Comparison of ENCODE assay signal across 21 cellular contexts in the genomic region with DNA sequence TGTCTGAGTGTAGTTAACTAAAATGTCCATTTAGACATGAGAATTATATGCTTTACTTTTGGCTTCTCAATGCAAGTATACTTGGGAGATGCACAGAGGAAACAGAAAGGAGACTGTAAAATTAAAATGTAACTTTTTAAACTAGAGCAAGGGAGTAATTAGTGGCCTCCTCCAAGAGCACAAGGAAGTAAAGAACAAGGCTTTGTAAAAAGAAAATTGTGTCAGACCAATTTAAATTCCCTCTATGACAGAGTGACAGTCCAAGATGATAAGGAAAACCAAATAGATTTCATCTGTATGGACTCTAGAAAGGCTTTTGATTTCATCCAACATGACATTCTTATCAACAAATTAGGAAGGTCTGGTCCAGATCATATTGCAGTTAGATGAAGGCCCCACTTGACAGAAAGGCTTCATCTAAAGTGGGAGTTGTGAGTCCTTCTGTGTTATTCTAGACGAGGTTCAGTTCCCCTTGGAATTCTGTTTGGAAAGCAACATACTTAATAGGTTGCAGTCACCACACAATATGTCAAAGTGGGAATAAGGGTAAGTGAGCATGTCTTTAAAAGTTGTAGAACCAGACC. TPM values are rescaled to one million over a fixed set of nuclear protein-coding genes. Genes with fewer than 3 reads are reported as not detected.
DNase-seq lines count a peak whose midpoint lies in the region; ATAC-seq and TF ChIP-seq lines count a peak whose summit lies in the region.
"Had no signal": no experiment of that assay in that cellular context is flagged by ENCODE, and none has a peak within 500 bp of the region (broad histone marks: within the 10 kb centered on the region; RNA-seq: fewer than 3 reads in every experiment).

No MANE protein-coding gene starts in this region.

- no peaks in the 10 kb centered on the region for H3K36me3 Mint-ChIP-seq in activated T-cell treated with anti-CD3 and anti-CD28 coated beads, Interleukin-2, amount 50 U/mL, for 72 hours (ENCODE audit: insufficient read depth in 2 of 2)
- H3K36me3 Mint-ChIP-seq in activated T-cell treated with anti-CD3 and anti-CD28 coated beads, Interleukin-2, amount 50 U/mL, for 24 hours (ENCODE audit: low read depth), result no peaks in the 10 kb centered on the region

- peaks cover 6% of the 10 kb centered on the region for H3K79me2 ChIP-seq in mammary epithelial cell (ENCODE audit: insufficient read depth, low read length)

- no peak for TF ChIP-seq CTCF in mammary epithelial cell (conservative IDR thresholded peaks at IDR 0.05 in 1 of 2, IDR thresholded peaks at IDR 0.05 in 1 of 2; ENCODE audit: extremely low read depth in 1 of 2, insufficient read depth in 1 of 2, low read depth in 1 of 2, low read length in 2 of 2)
- TF ChIP-seq CTCF in thyroid gland (IDR thresholded peaks at IDR 0.05), result no peak

- H3K27ac Mint-ChIP-seq in activated T-cell treated with anti-CD3 and anti-CD28 coated beads, Interleukin-2, amount 50 U/mL, for 72 hours, result peak overlapping the region; percentile 58
- H3K27ac Mint-ChIP-seq in activated T-cell treated with anti-CD3 and anti-CD28 coated beads, Interleukin-2, amount 50 U/mL, for 24 hours, result no peak overlapping the region
- H3K27ac Mint-ChIP-seq: CD14-positive monocyte had no signal

- H3K9ac ChIP-seq in mammary epithelial cell (ENCODE audit: insufficient read depth, low read length), result no peak overlapping the region

- peaks cover 69% of the 10 kb centered on the region for H3K4me1 ChIP-seq in mammary epithelial cell (ENCODE audit: insufficient read depth, low read length)
- peaks cover 48 to 50% of the 10 kb centered on the region in 2 donors for H3K4me1 ChIP-seq in thyroid gland

- TF ChIP-seq POLR2A in thyroid gland (IDR thresholded peaks at IDR 0.05), result no peak
- TF ChIP-seq POLR2A in erythroblast (IDR thresholded peaks at IDR 0.05; ENCODE audit: low read length), result no peak

- in situ Hi-C loops in mammary epithelial cell (cut with MboI; ENCODE audit: low sequenced_read_pairs in 2 of 2), result no loop called here

- H3K9me3 ChIP-seq in mammary epithelial cell (replicated peaks; ENCODE audit: insufficient read depth, low read length) (no peaks in the 10 kb centered on the region), thyroid gland (no peaks in the 10 kb centered on the region)

- CTCF ChIA-PET in mammary epithelial cell (lab: Charles Lee; ENCODE audit: low non-redundant PET), result interaction anchor here (0.6 kb wide), 1 partner anchor 14 kb away, joined by 10 read pairs; no protein-coding TSS in a partner anchor

- no TSS peak for BruUV-seq in mammary epithelial cell (replicated peaks; lab: Mats Ljungman, UMichigan)

- no peak for ATAC-seq in activated T-cell treated with anti-CD3 and anti-CD28 coated beads, Interleukin-2, amount 50 U/mL, for 72 hours (replicated peaks in 1 of 2)
- ATAC-seq in GM21528 (IDR thresholded peaks at IDR 0.05; ENCODE audit: low FRiP score, unreplicated experiment) (no peak), GM21515 (IDR thresholded peaks at IDR 0.05; ENCODE audit: unreplicated experiment) (no peak)

- no peak overlapping the region for H3K4me3 Mint-ChIP-seq in activated T-cell treated with anti-CD3 and anti-CD28 coated beads, Interleukin-2, amount 50 U/mL, for 72 hours
- no peak overlapping the region for H3K4me3 Mint-ChIP-seq in activated T-cell treated with anti-CD3 and anti-CD28 coated beads, Interleukin-2, amount 50 U/mL, for 24 hours
- H3K4me3 Mint-ChIP-seq: CD14-positive monocyte had no signal

- H3K4me3 ChIP-seq in mammary epithelial cell (replicated peaks in 1 of 3; ENCODE audit: insufficient read depth in 1 of 3, low read depth in 2 of 3, low read length in 3 of 3) (peak overlapping the region in 1 of 3 experiments; percentile 5), thyroid gland (replicated peaks in 1 of 3) (no peak overlapping the region)
- H3K4me3 ChIP-seq: MG63 had no signal

- H3K4me2 ChIP-seq in mammary epithelial cell (ENCODE audit: insufficient read depth, low read depth, low read length), result peak overlapping the region; percentile 64

- no peaks in the 10 kb centered on the region for H4K20me1 ChIP-seq in mammary epithelial cell (ENCODE audit: insufficient read depth, low read length)

- H3K27ac ChIP-seq in mammary epithelial cell (ENCODE audit: insufficient read depth, low read depth, low read length), result no peak overlapping the region
- peak overlapping the region; percentile 4 to 54 (median 50) for H3K27ac ChIP-seq in thyroid gland
- H3K27ac ChIP-seq: RWPE1 had no signal

- 100% methylated on average over 1 of the region's 1 CpG for WGBS in mammary epithelial cell (ENCODE audit: low coverage, missing lambda C conversion rate)
- 9 to 12% methylated on average over 1 of the region's 1 CpG for WGBS in thyroid gland, 2 donors

- no peak overlapping the region for H2AFZ ChIP-seq in mammary epithelial cell (ENCODE audit: low read depth, low read length)

- H3K36me3 ChIP-seq in mammary epithelial cell (ENCODE audit: insufficient read depth, low read length) (peaks cover 2% of the 10 kb centered on the region), thyroid gland (no peaks in the 10 kb centered on the region)
- H3K36me3 ChIP-seq: MG63 had no signal

- DNase-seq in activated T-cell treated with anti-CD3 and anti-CD28 coated beads, Interleukin-2, amount 50 U/mL, for 72 hours, result no peak
- DNase-seq in activated T-cell treated with anti-CD3 and anti-CD28 coated beads, Interleukin-2, amount 50 U/mL, for 24 hours, result no peak
- no peak for DNase-seq in mammary epithelial cell
- DNase-seq in left kidney (ENCODE audit: low read depth, low spot score), result peak; percentile 66
- no peak for DNase-seq in thyroid gland
- no peak for DNase-seq in erythroblast (lab: John Stamatoyannopoulos, UW)
- DNase-seq: 8988T; Kasumi-1; NCI-H1417; NCI-H1694 treated with DMSO at 0.1 percent for 48 hours; NCI-H226; NCI-H510A treated with DMSO at 0.1 percent for 48 hours; NCI-H748 treated with DMSO at 0.1 percent for 48 hours; NK-92 treated with Interleukin-12 subunit alpha and Interleukin-12 subunit beta, amount 100 ng/mL, for 24 hours had no signal

- H3K9me3 Mint-ChIP-seq in activated T-cell treated with anti-CD3 and anti-CD28 coated beads, Interleukin-2, amount 50 U/mL, for 72 hours, result no peaks in the 10 kb centered on the region
- H3K9me3 Mint-ChIP-seq in activated T-cell treated with anti-CD3 and anti-CD28 coated beads, Interleukin-2, amount 50 U/mL, for 24 hours, result no peaks in the 10 kb centered on the region

- H3K27me3 Mint-ChIP-seq in activated T-cell treated with anti-CD3 and anti-CD28 coated beads, Interleukin-2, amount 50 U/mL, for 72 hours (ENCODE audit: low read depth), result no peaks in the 10 kb centered on the region
- peaks cover 11% of the 10 kb centered on the region for H3K27me3 Mint-ChIP-seq in activated T-cell treated with anti-CD3 and anti-CD28 coated beads, Interleukin-2, amount 50 U/mL, for 24 hours

- intact Hi-C loops in mammary epithelial cell (cut with micrococcal nuclease) (no loop called here), thyroid gland (cut with DNase I) (no loop called here)

- no peaks in the 10 kb centered on the region for H3K4me1 Mint-ChIP-seq in activated T-cell treated with anti-CD3 and anti-CD28 coated beads, Interleukin-2, amount 50 U/mL, for 72 hours (ENCODE audit: low read depth)
- no peaks in the 10 kb centered on the region for H3K4me1 Mint-ChIP-seq in activated T-cell treated with anti-CD3 and anti-CD28 coated beads, Interleukin-2, amount 50 U/mL, for 24 hours (ENCODE audit: low read depth)

- dilution Hi-C loops in mammary epithelial cell (cut with HindIII; ENCODE audit: low sequenced_read_pairs), result loop anchor here (5.0 kb wide), 1 partner anchor 93 kb away; no protein-coding TSS in a partner anchor

- no peaks in the 10 kb centered on the region for H3K27me3 ChIP-seq in mammary epithelial cell (ENCODE audit: insufficient read depth, low read length)
- H3K27me3 ChIP-seq in thyroid gland, result no peaks in the 10 kb centered on the region
- H3K27me3 ChIP-seq: MG63 had no signal

RNA-seq across cellular contexts. Expression of gene CAPNS2, which starts 6.5 kb away (rescaled TPM):
- total RNA-seq in activated T-cell treated with anti-CD3 and anti-CD28 coated beads, Interleukin-2, amount 50 U/mL, for 72 hours, result not detected
- total RNA-seq in mammary epithelial cell (1 to 10 TPM; 1.8 to 3.2 TPM), thyroid gland (10 to 100 TPM in 1 of 4 donors, 1 to 10 TPM in 3; 6.9 to 10.6 (median 8.3) TPM)
- 0.82 TPM for polyA plus RNA-seq in mammary epithelial cell
- polyA minus RNA-seq in mammary epithelial cell, result not detected
- total RNA-seq: Daoy, H1 had no signal
- polyA plus RNA-seq: H1 had no signal

RNA-seq across cellular contexts. Expression of gene LPCAT2, which starts 51.2 kb away (rescaled TPM):
- total RNA-seq in activated T-cell treated with anti-CD3 and anti-CD28 coated beads, Interleukin-2, amount 50 U/mL, for 72 hours, result 1 to 10 TPM; 1.5 to 2.0 TPM
- total RNA-seq in mammary epithelial cell, result 100 to 1,000 TPM in 1 of 2 donors, 10 to 100 TPM in 1; 50.5 to 173 TPM
- 32.4 TPM for polyA plus RNA-seq in mammary epithelial cell
- polyA minus RNA-seq in mammary epithelial cell, result 109 TPM
- 100 to 1,000 TPM; 115 to 274 (median 214) TPM for total RNA-seq in thyroid gland

Comparison
In these comparisons a context has a peak if more than half of its experiments do, and no peak if none do; other contexts are left out.
1. RNA of gene LPCAT2, which starts 51.2 kb away (total RNA-seq): 115 to 274 TPM in thyroid gland and 50.5 to 173 TPM in mammary epithelial cell; 1.5 to 2.0 TPM in activated T-cell treated with anti-CD3 and anti-CD28 coated beads, Interleukin-2, amount 50 U/mL, for 72 hours; every median in the first group is over 10 times any median in the second.